ENCODE assay signal across 8 cellular contexts in the genomic region with DNA sequence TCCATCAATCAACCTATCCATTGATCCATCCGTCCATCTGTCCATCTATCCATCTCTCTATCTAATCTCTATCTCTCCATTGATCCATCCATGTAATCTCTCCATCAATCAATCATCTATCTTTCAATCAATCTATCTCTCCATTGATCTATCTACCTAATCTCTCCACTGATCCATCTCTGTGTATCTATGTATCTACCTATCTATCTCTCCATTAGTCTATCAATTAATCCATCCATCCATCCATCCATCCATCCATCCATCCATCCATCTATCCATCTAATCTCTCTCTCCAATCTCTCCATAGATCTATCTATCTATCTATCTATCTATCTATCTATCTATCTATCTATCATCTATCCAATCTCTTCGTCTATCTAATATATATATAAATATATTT. TPM values are rescaled to one million over a fixed set of nuclear protein-coding genes. Genes with fewer than 3 reads are reported as not detected.
"Had no signal": no experiment of that assay in that cellular context is flagged by ENCODE, and none has a peak within 500 bp of the region (broad histone marks: within the 10 kb centered on the region; RNA-seq: fewer than 3 reads in every experiment).

No MANE protein-coding gene starts in this region.

- FAIRE-seq: G401.6, GM12878, GM12891, GM12892, GM18507, GM19239 had no signal

- H3K4me3 ChIP-seq: GM12878 had no signal

- DNase-seq: GDM1, GF-D8 had no signal

- ATAC-seq: GM12878 had no signal

RNA-seq across cellular contexts. Expression of gene RNF222, which starts 3.5 kb away (rescaled TPM):
- total RNA-seq: GM12878 had no signal
- polyA plus RNA-seq: GM12878 had no signal
